18 cellular contexts compared by ENCODE assay signal in genomic region chr1:109900489-109900888, GRCh38. TPM values are rescaled to one million over a fixed set of nuclear protein-coding genes. Genes with fewer than 3 reads are reported as not detected.
DNase-seq lines count a peak whose midpoint lies in the region; ATAC-seq and TF ChIP-seq lines count a peak whose summit lies in the region.
"Had no signal": no experiment of that assay in that cellular context is flagged by ENCODE, and none has a peak within 500 bp of the region (broad histone marks: within the 10 kb centered on the region; RNA-seq: fewer than 3 reads in every experiment).

No MANE protein-coding gene starts in this region.

- no peaks in the 10 kb centered on the region for H3K36me3 ChIP-seq in naive thymus-derived CD4-positive, alpha-beta T cell (ENCODE audit: control insufficient read depth in 2 of 3, insufficient read depth in 3 of 3, low read length in 3 of 3)
- H3K36me3 ChIP-seq: MG63 had no signal

- H3K27ac ChIP-seq in naive thymus-derived CD4-positive, alpha-beta T cell (ENCODE audit: low read depth, low read length): no peak overlapping the region

- no peak overlapping the region for H3K4me3 ChIP-seq in naive thymus-derived CD4-positive, alpha-beta T cell (ENCODE audit: low read length)
- H3K4me3 ChIP-seq: MG63 had no signal

- H3K36me3 Mint-ChIP-seq in Calu3 (ENCODE audit: insufficient read depth, unreplicated experiment): no peaks in the 10 kb centered on the region
- H3K36me3 Mint-ChIP-seq in activated T-helper 17 cell treated with anti-CD3 and anti-CD28 coated beads, Interleukin-2, amount 50 U/mL, for 72 hours (ENCODE audit: low read depth): no peaks in the 10 kb centered on the region
- H3K36me3 Mint-ChIP-seq in naive thymus-derived CD4-positive, alpha-beta T cell: peaks cover 0 to 2% (median 0%) of the 10 kb centered on the region in 5 donors
- H3K36me3 Mint-ChIP-seq: CD8-positive, alpha-beta T cell had no signal

- POLR2A ChIA-PET in naive thymus-derived CD4-positive, alpha-beta T cell (lab: Charles Lee): no interaction called here

- H3K4me3 Mint-ChIP-seq in Calu3 (ENCODE audit: low read depth, unreplicated experiment): no peak overlapping the region
- H3K4me3 Mint-ChIP-seq in activated T-helper 17 cell treated with anti-CD3 and anti-CD28 coated beads, Interleukin-2, amount 50 U/mL, for 72 hours: no peak overlapping the region
- peak overlapping the region in 1 of 10 donors; percentile 34 for H3K4me3 Mint-ChIP-seq in naive thymus-derived CD4-positive, alpha-beta T cell
- H3K4me3 Mint-ChIP-seq: CD8-positive, alpha-beta T cell; IgD-negative memory B cell had no signal

- peaks cover 30% of the 10 kb centered on the region for H3K4me1 Mint-ChIP-seq in Calu3 (ENCODE audit: low read depth, unreplicated experiment)
- H3K4me1 Mint-ChIP-seq in activated T-helper 17 cell treated with anti-CD3 and anti-CD28 coated beads, Interleukin-2, amount 50 U/mL, for 72 hours: peaks cover 6% of the 10 kb centered on the region
- H3K4me1 Mint-ChIP-seq in naive thymus-derived CD4-positive, alpha-beta T cell: peaks cover 10 to 25% (median 16%) of the 10 kb centered on the region in 7 donors

- CTCF ChIA-PET in Calu3 (lab: Charles Lee): no interaction called here
- CTCF ChIA-PET in naive thymus-derived CD4-positive, alpha-beta T cell (lab: Charles Lee): no interaction called here

- H3K27me3 ChIP-seq in naive thymus-derived CD4-positive, alpha-beta T cell (ENCODE audit: control insufficient read depth in 2 of 2, insufficient read depth in 2 of 2, low read length in 2 of 2): no peaks in the 10 kb centered on the region
- H3K27me3 ChIP-seq: MG63 had no signal

- no peak for TF ChIP-seq CTCF in Calu3 (IDR thresholded peaks at IDR 0.05; ENCODE audit: unreplicated experiment)

- H3K27me3 Mint-ChIP-seq in Calu3 (ENCODE audit: unreplicated experiment): no peaks in the 10 kb centered on the region
- no peaks in the 10 kb centered on the region for H3K27me3 Mint-ChIP-seq in activated T-helper 17 cell treated with anti-CD3 and anti-CD28 coated beads, Interleukin-2, amount 50 U/mL, for 72 hours
- H3K27me3 Mint-ChIP-seq in naive thymus-derived CD4-positive, alpha-beta T cell: no peaks in the 10 kb centered on the region
- H3K27me3 Mint-ChIP-seq: IgD-negative memory B cell had no signal

- H3K27ac Mint-ChIP-seq in Calu3 (ENCODE audit: unreplicated experiment): peak overlapping the region; percentile 63
- peak overlapping the region; percentile 55 for H3K27ac Mint-ChIP-seq in activated T-helper 17 cell treated with anti-CD3 and anti-CD28 coated beads, Interleukin-2, amount 50 U/mL, for 72 hours
- peak overlapping the region in 2 of 9 donors; percentile 14 to 45 for H3K27ac Mint-ChIP-seq in naive thymus-derived CD4-positive, alpha-beta T cell
- H3K27ac Mint-ChIP-seq: CD8-positive, alpha-beta T cell; IgD-negative memory B cell had no signal

- intact Hi-C loops in Calu3 (cut with micrococcal nuclease; ENCODE audit: unreplicated experiment): no loop called here
- intact Hi-C loops in naive thymus-derived CD4-positive, alpha-beta T cell (cut with micrococcal nuclease): no loop called here

- H3K9me3 ChIP-seq in naive thymus-derived CD4-positive, alpha-beta T cell (ENCODE audit: control insufficient read depth in 2 of 3, low read length in 3 of 3): no peaks in the 10 kb centered on the region
- H3K9me3 ChIP-seq: MG63 had no signal

- ATAC-seq in activated T-helper 17 cell treated with anti-CD3 and anti-CD28 coated beads, Interleukin-2, amount 50 U/mL, for 72 hours (replicated peaks): no peak
- ATAC-seq in naive thymus-derived CD4-positive, alpha-beta T cell: peak; percentile 3
- no peak for ATAC-seq in HG02981 (IDR thresholded peaks at IDR 0.05; ENCODE audit: unreplicated experiment)
- ATAC-seq: CD8-positive, alpha-beta T cell; SK-N-SH treated with all-trans-retinoic acid at 6 μM for 48 hours had no signal

- peaks cover 2 to 4% of the 10 kb centered on the region in 2 donors for H3K4me1 ChIP-seq in naive thymus-derived CD4-positive, alpha-beta T cell (ENCODE audit: control insufficient read depth in 2 of 2, insufficient read depth in 2 of 2, low read length in 2 of 2)

- DNase-seq in CD1c-positive myeloid dendritic cell (ENCODE audit: extremely low spot score) (peak; percentile 51), Calu3 (no peak), nucleus accumbens (lab: John Stamatoyannopoulos, UW) (no peak), MV-4-11 (lab: John Stamatoyannopoulos, UW) (no peak)
- no peak for DNase-seq in naive thymus-derived CD4-positive, alpha-beta T cell
- DNase-seq: CD8-positive, alpha-beta T cell; MG63; NCI-H1092 treated with DMSO at 0.1 percent for 48 hours; NCI-H1436 treated with DMSO at 0.1 percent for 48 hours; NCI-H2029 treated with DMSO at 0.1 percent for 48 hours; NCI-H226; NCI-H510A treated with DMSO at 0.1 percent for 48 hours; NCI-H748 treated with DMSO at 0.1 percent for 48 hours; SIG-M5 had no signal

- no peaks in the 10 kb centered on the region for H3K9me3 Mint-ChIP-seq in Calu3 (ENCODE audit: low read depth, unreplicated experiment)
- H3K9me3 Mint-ChIP-seq in activated T-helper 17 cell treated with anti-CD3 and anti-CD28 coated beads, Interleukin-2, amount 50 U/mL, for 72 hours: no peaks in the 10 kb centered on the region
- H3K9me3 Mint-ChIP-seq in naive thymus-derived CD4-positive, alpha-beta T cell: no peaks in the 10 kb centered on the region
- H3K9me3 Mint-ChIP-seq: CD8-positive, alpha-beta T cell; IgD-negative memory B cell had no signal

- BruUV-seq in Calu3 (replicated peaks; lab: Mats Ljungman, UMichigan): no TSS peak

RNA-seq across cellular contexts. Expression of gene CSF1, which starts 10.2 kb away (rescaled TPM):
- total RNA-seq in Calu3 (2022): 10.8 and 11.1 TPM in 2 replicates
- 10 to 100 TPM; 46.8 to 95.4 TPM for total RNA-seq in activated T-helper 17 cell treated with anti-CD3 and anti-CD28 coated beads, Interleukin-2, amount 50 U/mL, for 72 hours
- total RNA-seq in naive thymus-derived CD4-positive, alpha-beta T cell: 100 to 1,000 TPM in 1 of 5 experiments, 10 to 100 TPM in 1, 1 to 10 TPM in 3; 1.4 to 125 (median 5.9) TPM
- 1 to 10 TPM in 1 of 2 donors, under 1 TPM in 1; 0.94 to 2.2 TPM for polyA plus RNA-seq in naive thymus-derived CD4-positive, alpha-beta T cell
